Comparison of ENCODE assay signal across 9 cellular contexts in genomic region chr7:2688409-2689342, GRCh38. TPM values are rescaled to one million over a fixed set of nuclear protein-coding genes. Genes with fewer than 3 reads are reported as not detected.
DNase-seq lines count a peak whose midpoint lies in the region; ATAC-seq and TF ChIP-seq lines count a peak whose summit lies in the region.
"Had no signal": no experiment of that assay in that cellular context is flagged by ENCODE, and none has a peak within 500 bp of the region (broad histone marks: within the 10 kb centered on the region; RNA-seq: fewer than 3 reads in every experiment).

No MANE protein-coding gene starts in this region.

- peaks cover 7% of the 10 kb centered on the region for H3K27me3 ChIP-seq in MG63

- H3K36me3 ChIP-seq in MG63, result no peaks in the 10 kb centered on the region

- H3K4me1 Mint-ChIP-seq in IgD-negative memory B cell, result peaks cover 7 to 14% (median 10%) of the 10 kb centered on the region in 3 donors

- POLR2A ChIA-PET in HEK293T (lab: Yijun Ruan, JAX), result no interaction called here

- H3K9me3 ChIP-seq in MG63, result no peaks in the 10 kb centered on the region

- TF ChIP-seq CTCF in GM13977 (IDR thresholded peaks at IDR 0.05; ENCODE audit: extremely low read depth, insufficient read depth, missing control alignments) (no peak), foreskin fibroblast (IDR thresholded peaks at IDR 0.05; ENCODE audit: low read depth, low read length) (no peak)

- no peaks in the 10 kb centered on the region for H3K36me3 Mint-ChIP-seq in IgD-negative memory B cell

- CTCF ChIA-PET in HEK293T (lab: Yijun Ruan, JAX), result interaction anchor here (1.9 kb wide), 1 partner anchor 21 kb away, joined by 6 read pairs; no protein-coding TSS in a partner anchor

- H3K4me3 ChIP-seq in foreskin fibroblast (ENCODE audit: low read depth in 1 of 2, low read length in 2 of 2), result peak overlapping the region in 1 of 2 donors; percentile 59
- peak overlapping the region; percentile 27 for H3K4me3 ChIP-seq in skeletal muscle cell (ENCODE audit: low read depth, low read length)
- no peak overlapping the region for H3K4me3 ChIP-seq in MG63

- H3K9me3 Mint-ChIP-seq in IgD-negative memory B cell, result no peaks in the 10 kb centered on the region

- in situ Hi-C loops in GM13977 (cut with MboI; ENCODE audit: low pct_unique_long_range_greater_than_20kb, low sequenced_read_pairs, unreplicated experiment), result no loop called here

- H3K27me3 Mint-ChIP-seq in IgD-negative memory B cell, result peaks cover 32% of the 10 kb centered on the region

- DNase-seq in GM13977 (ENCODE audit: low spot score), result peak; percentile 84
- DNase-seq in foreskin fibroblast, result peak; percentile 21 to 54
- no peak for DNase-seq in skeletal muscle cell (ENCODE audit: low read depth)
- no peak for DNase-seq in MG63
- no peak for DNase-seq in NCI-H2171 treated with DMSO at 0.1 percent for 48 hours (lab: John Stamatoyannopoulos, UW)
- no peak for DNase-seq in HEK293T (ENCODE audit: extremely low spot score)

- peak; percentile 88 for ATAC-seq in GM21529 (IDR thresholded peaks at IDR 0.05; ENCODE audit: unreplicated experiment)

- H3K27ac Mint-ChIP-seq in IgD-negative memory B cell, result no peak overlapping the region

- H3K4me3 Mint-ChIP-seq in IgD-negative memory B cell, result peak overlapping the region; percentile 15 to 88 (median 63)

TF ChIP-seq in HEK293T, 16 proteins besides CTCF, POLR2A, EP300 and RAD21:
- TF ChIP-seq FOXA1 (IDR thresholded peaks at IDR 0.05), result no peak
- TF ChIP-seq, protein P1, sequence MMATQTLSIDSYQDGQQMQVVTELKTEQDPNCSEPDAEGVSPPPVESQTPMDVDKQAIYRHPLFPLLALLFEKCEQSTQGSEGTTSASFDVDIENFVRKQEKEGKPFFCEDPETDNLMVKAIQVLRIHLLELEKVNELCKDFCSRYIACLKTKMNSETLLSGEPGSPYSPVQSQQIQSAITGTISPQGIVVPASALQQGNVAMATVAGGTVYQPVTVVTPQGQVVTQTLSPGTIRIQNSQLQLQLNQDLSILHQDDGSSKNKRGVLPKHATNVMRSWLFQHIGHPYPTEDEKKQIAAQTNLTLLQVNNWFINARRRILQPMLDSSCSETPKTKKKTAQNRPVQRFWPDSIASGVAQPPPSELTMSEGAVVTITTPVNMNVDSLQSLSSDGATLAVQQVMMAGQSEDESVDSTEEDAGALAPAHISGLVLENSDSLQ (IDR thresholded peaks at IDR 0.05), result no peak
- TF ChIP-seq TARDBP (IDR thresholded peaks at IDR 0.05), result no peak
- TF ChIP-seq NFRKB (IDR thresholded peaks at IDR 0.05), result no peak
- TF ChIP-seq LEF1 (IDR thresholded peaks at IDR 0.05; ENCODE audit: borderline replicate concordance), result no peak
- no peak for TF ChIP-seq CTBP1 (IDR thresholded peaks at IDR 0.05; ENCODE audit: borderline replicate concordance)
- TF ChIP-seq BHLHE40 (IDR thresholded peaks at IDR 0.05; ENCODE audit: borderline replicate concordance), result no peak
- no peak for TF ChIP-seq ELF4 (IDR thresholded peaks at IDR 0.05)
- no peak for TF ChIP-seq L3MBTL2 (conservative IDR thresholded peaks at IDR 0.05)
- no peak for TF ChIP-seq HDGF (IDR thresholded peaks at IDR 0.05; ENCODE audit: borderline replicate concordance)
- TF ChIP-seq ARNT (IDR thresholded peaks at IDR 0.05), result no peak

RNA-seq across cellular contexts. Expression of gene AMZ1, which starts 0.7 kb away (rescaled TPM):
- polyA plus RNA-seq in IgD-negative memory B cell, result 1.9 TPM
- total RNA-seq in MG63 (2014; rRNA removed; shearing (Covaris generic); ENCODE audit: low replicate concordance), result 0.03 TPM in 1 of 2 replicates, not detected in the other
- total RNA-seq: pulmonary artery endothelial cell had no signal

RNA-seq across cellular contexts. Expression of gene TTYH3, which starts 56.9 kb away (rescaled TPM):
- 2.0 TPM for polyA plus RNA-seq in IgD-negative memory B cell
- total RNA-seq in MG63 (2014; rRNA removed; shearing (Covaris generic); ENCODE audit: low replicate concordance), result 15.8 and 29.8 TPM in 2 replicates

Comparison
In these comparisons a context has a peak if more than half of its experiments do, and no peak if none do; other contexts are left out.
1. DNase-seq: peak in GM13977 (single experiment) and foreskin fibroblast (2 of 2); none in skeletal muscle cell (single experiment), MG63 (single experiment), NCI-H2171 treated with DMSO at 0.1 percent for 48 hours (single experiment) and HEK293T (single experiment).